8 cellular contexts compared by ENCODE assay signal in the genomic region with DNA sequence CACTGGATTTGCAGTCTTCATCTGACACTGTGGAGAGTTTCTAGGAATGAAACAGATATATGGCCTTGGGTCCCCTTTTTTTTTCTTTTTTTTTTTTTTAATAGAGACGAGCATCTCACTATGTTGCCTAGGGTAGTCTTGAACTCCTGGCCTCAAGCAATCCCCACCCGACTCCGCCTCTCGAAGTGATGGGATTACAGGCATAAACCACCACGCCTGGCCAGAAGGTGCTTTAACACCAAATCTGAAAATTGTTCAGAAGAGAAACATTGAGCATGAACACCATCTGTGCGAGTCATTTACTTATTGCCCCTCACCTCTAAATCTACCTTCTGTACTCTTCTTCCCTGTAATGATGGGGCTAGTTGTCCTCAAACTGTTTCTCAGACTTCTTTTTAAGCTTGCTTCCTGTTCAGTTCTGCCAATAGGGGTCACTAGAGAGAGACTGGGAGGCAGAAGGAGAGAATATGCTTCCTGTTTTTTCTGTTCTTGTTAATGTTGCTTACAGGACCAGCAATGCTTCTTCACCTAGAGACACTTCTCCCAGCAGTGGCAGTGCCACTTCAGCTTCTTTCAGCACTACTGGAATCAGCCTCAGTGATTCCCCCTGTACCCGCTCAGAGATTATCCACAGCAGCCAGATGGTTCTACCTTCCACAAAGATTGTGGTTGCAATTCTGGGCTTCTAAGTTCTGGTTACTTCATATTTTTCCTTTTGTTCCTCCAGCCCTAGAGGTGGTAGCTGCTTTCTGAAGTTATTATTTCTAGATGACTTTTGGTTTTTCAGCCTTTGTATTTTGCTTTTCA. TPM values are rescaled to one million over a fixed set of nuclear protein-coding genes. Genes with fewer than 3 reads are reported as not detected.
DNase-seq lines count a peak whose midpoint lies in the region; ATAC-seq, FAIRE-seq and TF ChIP-seq lines count a peak whose summit lies in the region.

No MANE protein-coding gene starts in this region.

- TF ChIP-seq POLR2A in NB4 (IDR thresholded peaks at IDR 0.05; ENCODE audit: extremely low read depth, insufficient read length) (no peak), GM12891 (IDR thresholded peaks at IDR 0.05; ENCODE audit: low read depth, low read length) (no peak)

- no peak for FAIRE-seq in small intestine (lab: Jason Lieb, UNC)
- no peak for FAIRE-seq in GM12891 (lab: Jason Lieb, UNC)

- ATAC-seq in GM21390 (IDR thresholded peaks at IDR 0.05; ENCODE audit: unreplicated experiment), result no peak

- H3K36me3 ChIP-seq in WERI-Rb-1 (no peaks in the 10 kb centered on the region), cardiac muscle cell (no peaks in the 10 kb centered on the region), small intestine (ENCODE audit: control insufficient read depth in 2 of 2, insufficient read depth in 2 of 2, low read length in 2 of 2) (no peaks in the 10 kb centered on the region)

- H3K4me3 ChIP-seq in NB4 (ENCODE audit: low read depth, low read length), result no peak overlapping the region
- no peak overlapping the region for H3K4me3 ChIP-seq in WERI-Rb-1 (ENCODE audit: low read depth, low read length)
- H3K4me3 ChIP-seq in cardiac muscle cell, result no peak overlapping the region
- H3K4me3 ChIP-seq in small intestine (ENCODE audit: low read depth in 1 of 2, low read length in 2 of 2), result no peak overlapping the region

- DNase-seq in stimulated activated CD4-positive, alpha-beta T cell treated with anti-CD3 and anti-CD28 coated beads, Interleukin-2, amount 100 ng/mL, for 4 hours (ENCODE audit: low read depth), result peak; percentile 8
- DNase-seq in stimulated activated CD4-positive, alpha-beta T cell treated with anti-CD3 and anti-CD28 coated beads, Interleukin-15, amount 100 ng/mL, for 24 hours, result no peak
- DNase-seq in NB4 (ENCODE audit: low read depth) (peak; percentile 89), WERI-Rb-1 (peak; percentile 58), cardiac muscle cell (ENCODE audit: low read depth in 1 of 2, low spot score in 1 of 2) (peak; percentile 58 to 84), small intestine (peak; percentile 73), GM12891 (ENCODE audit: insufficient read length, low spot score) (no peak)

- H3K9me3 ChIP-seq in WERI-Rb-1 (ENCODE audit: severe bottlenecking) (peaks cover 3% of the 10 kb centered on the region), cardiac muscle cell (ENCODE audit: low read depth) (no peaks in the 10 kb centered on the region), small intestine (ENCODE audit: control insufficient read depth, low read depth) (no peaks in the 10 kb centered on the region)

- H3K27me3 ChIP-seq in WERI-Rb-1 (ENCODE audit: insufficient read depth, low read depth, severe bottlenecking) (no peaks in the 10 kb centered on the region), cardiac muscle cell (no peaks in the 10 kb centered on the region), small intestine (ENCODE audit: control insufficient read depth in 2 of 2, insufficient read depth in 2 of 2, low read length in 2 of 2) (no peaks in the 10 kb centered on the region)

- TF ChIP-seq CTCF in NB4 (IDR thresholded peaks at IDR 0.05; ENCODE audit: low read depth, low read length), result peak; percentile 88
- peak; percentile 67 for TF ChIP-seq CTCF in WERI-Rb-1 (IDR thresholded peaks at IDR 0.05; ENCODE audit: low read depth, low read length)
- peak; percentile 90 for TF ChIP-seq CTCF in cardiac muscle cell (IDR thresholded peaks at IDR 0.05; ENCODE audit: low read depth, low read length)

- H3K4me1 ChIP-seq in cardiac muscle cell (ENCODE audit: low read depth) (no peaks in the 10 kb centered on the region), small intestine (ENCODE audit: control insufficient read depth in 2 of 2, insufficient read depth in 1 of 2, low read depth in 1 of 2, low read length in 1 of 2) (peaks cover 0 to 2% of the 10 kb centered on the region in 2 donors)

- H3K27ac ChIP-seq in WERI-Rb-1 (peak overlapping the region; percentile 59), cardiac muscle cell (no peak overlapping the region), small intestine (ENCODE audit: low read depth in 1 of 2, low read length in 1 of 2) (no peak overlapping the region)

- WGBS in small intestine, 3 donors, result 88 to 93% (median 91%) methylated on average over 7 of the region's 7 CpGs

TF ChIP-seq in GM12891, 5 proteins besides CTCF, POLR2A, EP300 and RAD21:
- TF ChIP-seq PAX5 (IDR thresholded peaks at IDR 0.05; ENCODE audit: insufficient read depth, low read length, severe bottlenecking), result no peak
- no peak for TF ChIP-seq POU2F2 (IDR thresholded peaks at IDR 0.05; ENCODE audit: low read depth, low read length)
TF ChIP-seq in GM12891: peak in this region for 0.

RNA-seq across cellular contexts. Expression of a gene that starts 20.8 kb away (rescaled TPM):
- 36.2 and 37.7 TPM in 2 replicates for total RNA-seq in cardiac muscle cell
- polyA plus RNA-seq in cardiac muscle cell (70.7 and 76.6 TPM in 2 replicates), small intestine (10 to 100 TPM; 11.9 to 18.9 (median 15.2) TPM)
- 21.0 TPM for polyA plus RNA-seq in GM12891 (2012; ENCODE audit: low read depth, missing spikeins)

Comparison
In these comparisons a context has a peak if more than half of its experiments do, and no peak if none do; other contexts are left out.
1. DNase-seq: peak in stimulated activated CD4-positive, alpha-beta T cell treated with anti-CD3 and anti-CD28 coated beads, Interleukin-2, amount 100 ng/mL, for 4 hours (single experiment), NB4 (single experiment), WERI-Rb-1 (single experiment), cardiac muscle cell (2 of 2) and small intestine (single experiment); none in stimulated activated CD4-positive, alpha-beta T cell treated with anti-CD3 and anti-CD28 coated beads, Interleukin-15, amount 100 ng/mL, for 24 hours (single experiment) and GM12891 (single experiment).
2. Peak in every context shown above with its lines, with median percentiles within 50 percentile points of each other: CTCF ChIP-seq.